35 cellular contexts compared by ENCODE assay signal in the genomic region with DNA sequence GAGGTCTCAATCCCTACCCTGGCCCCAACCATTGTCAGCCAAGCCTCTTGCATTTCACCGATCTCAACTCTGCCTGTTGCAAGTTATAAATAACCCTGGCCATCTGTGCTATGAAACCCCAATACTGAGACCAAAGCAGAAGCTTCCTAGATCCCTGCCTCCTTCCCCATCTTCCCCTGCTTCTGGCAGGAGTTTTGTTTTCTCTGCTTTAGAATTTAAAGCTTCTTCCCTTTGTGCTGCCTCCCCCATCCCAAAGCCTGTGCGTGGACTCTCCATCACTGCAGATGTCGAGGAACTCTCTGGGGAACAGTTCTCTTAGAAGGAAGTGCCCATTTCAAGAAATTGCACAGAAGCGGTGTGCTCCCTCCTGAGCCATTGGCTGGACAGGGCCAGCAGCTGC. TPM values are rescaled to one million over a fixed set of nuclear protein-coding genes. Genes with fewer than 3 reads are reported as not detected.
DNase-seq lines count a peak whose midpoint lies in the region; ATAC-seq and TF ChIP-seq lines count a peak whose summit lies in the region.
"Had no signal": no experiment of that assay in that cellular context is flagged by ENCODE, and none has a peak within 500 bp of the region (broad histone marks: within the 10 kb centered on the region; RNA-seq: fewer than 3 reads in every experiment).

No MANE protein-coding gene starts in this region.

- H3K36me3 Mint-ChIP-seq in endodermal cell (ENCODE audit: low read depth) (no peaks in the 10 kb centered on the region), nephron progenitor cell (ENCODE audit: low read depth) (peaks cover 8% of the 10 kb centered on the region), neural progenitor cell (no peaks in the 10 kb centered on the region)
- H3K36me3 Mint-ChIP-seq: CD4-positive, CD25-positive, alpha-beta regulatory T cell; stimulated activated naive B cell treated with anti-CD40 and anti-IgM and Interleukin-4, amounts not matched to agents 10 μg/mL and 1 μg/mL and 100 μg/mL, for 72 hours had no signal

- DNase-seq in NCI-H1436 (lab: John Stamatoyannopoulos, UW), result peak; percentile 18
- no peak for DNase-seq in NCI-H1436 treated with DMSO at 0.1 percent for 48 hours (lab: John Stamatoyannopoulos, UW)
- DNase-seq in NCI-H2171 treated with DMSO at 0.1 percent for 48 hours (lab: John Stamatoyannopoulos, UW), result peak; percentile 72
- DNase-seq in endodermal cell, result peak; percentile 26
- no peak for DNase-seq in nephron progenitor cell
- DNase-seq in neural progenitor cell (ENCODE audit: low spot score), result no peak
- no peak for DNase-seq in activated CD4-positive, CD25-positive, alpha-beta regulatory T cell treated with anti-CD3 and anti-CD28 coated beads, Interleukin-2, amount 50 U/mL, for 72 hours
- DNase-seq: activated CD4-positive, alpha-beta T cell treated with anti-CD3 and anti-CD28 coated beads, Interleukin-2, amount 10 ng/mL, durations not matched to agents 24 days and 14 days; activated T-cell treated with anti-CD3 and anti-CD28 coated beads, Interleukin-2, amount 50 U/mL, for 72 hours; CD4-positive, CD25-positive, alpha-beta regulatory T cell; kidney glomerular epithelial cell; NCI-H1694; NCI-H526; pancreas; Peyer's patch; SIG-M5; stimulated activated naive B cell treated with anti-CD40 and anti-IgM and Interleukin-4, amounts not matched to agents 10 μg/mL and 1 μg/mL and 100 μg/mL, for 72 hours had no signal

- ATAC-seq in GM21717 (IDR thresholded peaks at IDR 0.05; ENCODE audit: unreplicated experiment), result no peak
- ATAC-seq: activated T-cell treated with anti-CD3 and anti-CD28 coated beads, Interleukin-2, amount 50 U/mL, for 72 hours; esophagus mucosa; natural killer cell treated with Interleukin-12 subunit alpha and Interleukin-12 subunit beta and Interleukin-15 and Interleukin-18, amount 100 ng/mL, for 72 hours; pancreas; stimulated activated naive B cell treated with anti-CD40 and anti-IgM and Interleukin-4, amounts not matched to agents 10 μg/mL and 1 μg/mL and 100 μg/mL, for 72 hours had no signal

- H3K27me3 Mint-ChIP-seq in endodermal cell (ENCODE audit: insufficient read depth) (peaks cover 10% of the 10 kb centered on the region), nephron progenitor cell (ENCODE audit: low read depth, poor library complexity) (peaks cover 17% of the 10 kb centered on the region), neural progenitor cell (ENCODE audit: insufficient read depth, low read depth) (peaks cover 4% of the 10 kb centered on the region)

- no peaks in the 10 kb centered on the region for H3K79me2 ChIP-seq in neural progenitor cell (ENCODE audit: low read depth)

- H2AFZ ChIP-seq in neural progenitor cell (replicated peaks), result no peak overlapping the region

- no peak overlapping the region for H3K9ac ChIP-seq in endodermal cell (ENCODE audit: extremely low read depth, low read length, poor library complexity, severe bottlenecking)
- H3K9ac ChIP-seq in neural progenitor cell, result no peak overlapping the region

- no peaks in the 10 kb centered on the region for H4K20me1 ChIP-seq in neural progenitor cell (ENCODE audit: low read depth)

- WGBS in endodermal cell (ENCODE audit: insufficient coverage in 1 of 2, insufficient read length in 1 of 2), 2 experiments, result 87 to 100% methylated on average over 1 to 4 of the region's 4 CpGs

- no peak overlapping the region for H3K27ac ChIP-seq in endodermal cell (ENCODE audit: low read depth, low read length)
- no peak overlapping the region for H3K27ac ChIP-seq in neural progenitor cell
- H3K27ac ChIP-seq: 22Rv1, ascending aorta, pancreas, Peyer's patch, skin epidermis, VCaP had no signal

- no peak overlapping the region for H3K4me2 ChIP-seq in neural progenitor cell

- H3K4me3 Mint-ChIP-seq in endodermal cell, result no peak overlapping the region
- no peak overlapping the region for H3K4me3 Mint-ChIP-seq in nephron progenitor cell
- no peak overlapping the region for H3K4me3 Mint-ChIP-seq in neural progenitor cell
- H3K4me3 Mint-ChIP-seq: activated CD4-positive, alpha-beta T cell treated with anti-CD3 and anti-CD28 coated beads, Interleukin-2, amount 10 ng/mL, durations not matched to agents 24 days and 14 days; activated T-cell treated with anti-CD3 and anti-CD28 coated beads, Interleukin-2, amount 50 U/mL, for 72 hours; CD4-positive, CD25-positive, alpha-beta regulatory T cell; dendritic cell treated with granulocyte-macrophage colony-stimulating factor and Interleukin-4, amounts not matched to agents 40 ng/mL and 50 ng/mL, for 4 days; natural killer cell treated with Interleukin-12 subunit alpha and Interleukin-12 subunit beta and Interleukin-15 and Interleukin-18, amount 100 ng/mL, for 72 hours; stimulated activated naive B cell treated with anti-CD40 and anti-IgM and Interleukin-4, amounts not matched to agents 10 μg/mL and 1 μg/mL and 100 μg/mL, for 72 hours had no signal

- TF ChIP-seq CTCF in endodermal cell (conservative IDR thresholded peaks at IDR 0.05), result no peak
- TF ChIP-seq CTCF in nephron progenitor cell (IDR thresholded peaks at IDR 0.05), result no peak
- no peak for TF ChIP-seq CTCF in neural progenitor cell (IDR thresholded peaks at IDR 0.05)

- peaks cover 7% of the 10 kb centered on the region for H3K27me3 ChIP-seq in endodermal cell (ENCODE audit: control insufficient read depth, insufficient read depth, low read length, poor library complexity, severe bottlenecking)
- peaks cover 21% of the 10 kb centered on the region for H3K27me3 ChIP-seq in neural progenitor cell
- H3K27me3 ChIP-seq: ascending aorta, Peyer's patch had no signal

- H3F3A ChIP-seq in neural progenitor cell (ENCODE audit: low read depth), result no peaks in the 10 kb centered on the region

- no peak overlapping the region for H3K27ac Mint-ChIP-seq in endodermal cell
- peak overlapping the region; percentile 42 for H3K27ac Mint-ChIP-seq in nephron progenitor cell
- no peak overlapping the region for H3K27ac Mint-ChIP-seq in neural progenitor cell
- H3K27ac Mint-ChIP-seq: activated CD4-positive, alpha-beta T cell treated with anti-CD3 and anti-CD28 coated beads, Interleukin-2, amount 10 ng/mL, durations not matched to agents 24 days and 14 days; activated T-cell treated with anti-CD3 and anti-CD28 coated beads, Interleukin-2, amount 50 U/mL, for 72 hours; CD4-positive, CD25-positive, alpha-beta regulatory T cell; natural killer cell treated with Interleukin-12 subunit alpha and Interleukin-12 subunit beta and Interleukin-15 and Interleukin-18, amount 100 ng/mL, for 72 hours; stimulated activated naive B cell treated with anti-CD40 and anti-IgM and Interleukin-4, amounts not matched to agents 10 μg/mL and 1 μg/mL and 100 μg/mL, for 72 hours had no signal

- peaks cover 15% of the 10 kb centered on the region for H3K9me3 ChIP-seq in endodermal cell (ENCODE audit: control insufficient read depth, low read length)
- no peaks in the 10 kb centered on the region for H3K9me3 ChIP-seq in neural progenitor cell (ENCODE audit: low read depth)
- H3K9me3 ChIP-seq: pancreas, Peyer's patch had no signal

- H3K4me1 ChIP-seq in endodermal cell (ENCODE audit: control insufficient read depth, insufficient read depth, low read length), result peaks cover 5% of the 10 kb centered on the region
- no peaks in the 10 kb centered on the region for H3K4me1 ChIP-seq in neural progenitor cell
- H3K4me1 ChIP-seq: ascending aorta, pancreas, Peyer's patch had no signal

- H3K4me3 ChIP-seq in endodermal cell (ENCODE audit: low read length) (no peak overlapping the region), neural progenitor cell (no peak overlapping the region)
- H3K4me3 ChIP-seq: ascending aorta, lung, pancreas, Peyer's patch, skin epidermis had no signal

- no peaks in the 10 kb centered on the region for H3K36me3 ChIP-seq in endodermal cell (ENCODE audit: control insufficient read depth, insufficient read depth, low read length)
- no peaks in the 10 kb centered on the region for H3K36me3 ChIP-seq in neural progenitor cell
- H3K36me3 ChIP-seq: ascending aorta, pancreas, Peyer's patch had no signal

- H3K9me3 Mint-ChIP-seq in endodermal cell, result peaks cover 7% of the 10 kb centered on the region
- peaks cover 21% of the 10 kb centered on the region for H3K9me3 Mint-ChIP-seq in nephron progenitor cell
- H3K9me3 Mint-ChIP-seq in neural progenitor cell, result peaks cover 3% of the 10 kb centered on the region
- H3K9me3 Mint-ChIP-seq: activated CD4-positive, alpha-beta T cell treated with anti-CD3 and anti-CD28 coated beads, Interleukin-2, amount 10 ng/mL, durations not matched to agents 24 days and 14 days; natural killer cell treated with Interleukin-12 subunit alpha and Interleukin-12 subunit beta and Interleukin-15 and Interleukin-18, amount 100 ng/mL, for 72 hours had no signal

- H3K4me1 Mint-ChIP-seq in endodermal cell, result no peaks in the 10 kb centered on the region
- H3K4me1 Mint-ChIP-seq in nephron progenitor cell, result peaks cover 30% of the 10 kb centered on the region
- H3K4me1 Mint-ChIP-seq in neural progenitor cell, result peaks cover 3% of the 10 kb centered on the region
- H3K4me1 Mint-ChIP-seq: activated CD4-positive, alpha-beta T cell treated with anti-CD3 and anti-CD28 coated beads, Interleukin-2, amount 10 ng/mL, durations not matched to agents 24 days and 14 days; CD4-positive, CD25-positive, alpha-beta regulatory T cell had no signal

RNA-seq across cellular contexts. Expression of a gene that starts 17.4 kb away (rescaled TPM):
- total RNA-seq in endodermal cell (not detected), neural progenitor cell (ENCODE audit: low replicate concordance) (not detected in 2 replicates)
- polyA plus RNA-seq in endodermal cell (2013, experiment 1 of 2), result not detected
- not detected for polyA plus RNA-seq in endodermal cell (2013, experiment 2 of 2)
- total RNA-seq: activated CD4-positive, alpha-beta T cell treated with anti-CD3 and anti-CD28 coated beads, Interleukin-2, amount 10 ng/mL, durations not matched to agents 24 days and 14 days; activated CD8-positive, alpha-beta memory T cell treated with anti-CD3 and anti-CD28 coated beads for 36 hours; activated T-cell treated with anti-CD3 and anti-CD28 coated beads, Interleukin-2, amount 50 U/mL, for 72 hours; ascending aorta; CD4-positive, CD25-positive, alpha-beta regulatory T cell; Daoy; esophagus mucosa; fibroblast of villous mesenchyme; H4; HT-29; lung; mononuclear cell; natural killer cell treated with Interleukin-12 subunit alpha and Interleukin-12 subunit beta and Interleukin-15 and Interleukin-18, amount 100 ng/mL, for 72 hours; pancreas; Peyer's patch; renal cortical epithelial cell; temporal lobe; ureter had no signal
- polyA plus RNA-seq: CD4-positive, CD25-positive, alpha-beta regulatory T cell; lung had no signal

RNA-seq across cellular contexts. Expression of a gene that starts 24.3 kb away (rescaled TPM):
- total RNA-seq in endodermal cell (1 to 10 TPM; 2.0 to 2.1 TPM), neural progenitor cell (ENCODE audit: low replicate concordance) (1.1 and 3.2 TPM in 2 replicates)
- 4.3 TPM for polyA plus RNA-seq in endodermal cell (2013, experiment 1 of 2)
- polyA plus RNA-seq in endodermal cell (2013, experiment 2 of 2), result 4.1 TPM
- total RNA-seq: activated CD4-positive, alpha-beta T cell treated with anti-CD3 and anti-CD28 coated beads, Interleukin-2, amount 10 ng/mL, durations not matched to agents 24 days and 14 days; activated CD8-positive, alpha-beta memory T cell treated with anti-CD3 and anti-CD28 coated beads for 36 hours; activated T-cell treated with anti-CD3 and anti-CD28 coated beads, Interleukin-2, amount 50 U/mL, for 72 hours; CD4-positive, CD25-positive, alpha-beta regulatory T cell; mononuclear cell; natural killer cell treated with Interleukin-12 subunit alpha and Interleukin-12 subunit beta and Interleukin-15 and Interleukin-18, amount 100 ng/mL, for 72 hours had no signal
- polyA plus RNA-seq: CD4-positive, CD25-positive, alpha-beta regulatory T cell had no signal

Comparison
In these comparisons a context has a peak if more than half of its experiments do, and no peak if none do; other contexts are left out.
1. DNase-seq: peak in NCI-H1436 (single experiment), NCI-H2171 treated with DMSO at 0.1 percent for 48 hours (single experiment) and endodermal cell (single experiment); none in NCI-H1436 treated with DMSO at 0.1 percent for 48 hours (single experiment), nephron progenitor cell (single experiment), neural progenitor cell (single experiment) and activated CD4-positive, CD25-positive, alpha-beta regulatory T cell treated with anti-CD3 and anti-CD28 coated beads, Interleukin-2, amount 50 U/mL, for 72 hours (single experiment).